Comparison of ENCODE assay signal across 8 cellular contexts in the genomic region with DNA sequence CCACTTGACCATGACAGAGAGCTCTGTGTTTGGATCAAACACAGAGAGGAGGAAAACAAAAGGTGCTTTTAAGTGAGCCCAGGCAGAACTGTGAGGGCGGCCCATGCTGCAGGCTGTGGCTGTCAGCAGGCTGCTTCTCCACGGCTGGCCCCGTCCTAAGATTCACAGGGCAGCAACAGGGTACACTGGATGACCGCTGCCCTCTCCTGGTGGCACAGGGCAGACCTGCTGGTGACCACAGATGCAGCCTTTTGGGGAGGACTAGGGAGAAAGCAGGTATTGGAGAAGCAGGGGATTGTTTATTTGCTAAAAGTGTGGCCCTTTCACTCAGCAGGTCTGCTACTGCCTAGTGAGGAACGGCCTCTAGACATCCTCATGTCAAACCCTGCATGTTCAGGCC.
DNase-seq lines count a peak whose midpoint lies in the region; ATAC-seq and TF ChIP-seq lines count a peak whose summit lies in the region.
"Not testable (repeated sequence)": the region's sequence is repeated elsewhere in the genome, so short reads cannot be mapped to it uniquely, and the experiment has no call there.

No MANE protein-coding gene starts in this region.

- not testable (repeated sequence) for H3K36me3 Mint-ChIP-seq in activated CD4-positive, alpha-beta memory T cell treated with anti-CD3 and anti-CD28 coated beads for 36 hours

- H3K27ac ChIP-seq in DND-41 (ENCODE audit: low read length); OCI-LY7 (ENCODE audit: low read depth, low read length, poor library complexity, severe bottlenecking); heart left ventricle; transverse colon: not testable (repeated sequence)

- H3K27me3 Mint-ChIP-seq in activated CD4-positive, alpha-beta memory T cell treated with anti-CD3 and anti-CD28 coated beads for 36 hours: not testable (repeated sequence)

- H3K4me1 Mint-ChIP-seq in activated CD4-positive, alpha-beta memory T cell treated with anti-CD3 and anti-CD28 coated beads for 36 hours (ENCODE audit: low read depth): peaks cover 19% of the 10 kb centered on the region

- TF ChIP-seq POLR2A in heart left ventricle (IDR thresholded peaks at IDR 0.05); transverse colon (IDR thresholded peaks at IDR 0.05): not testable (repeated sequence)

- POLR2A ChIA-PET in OCI-LY7 (lab: Charles Lee); activated CD4-positive, alpha-beta memory T cell treated with anti-CD3 and anti-CD28 coated beads for 36 hours (lab: Charles Lee): not testable (repeated sequence)

- H3K79me2 ChIP-seq in DND-41 (ENCODE audit: insufficient read depth, low read length); OCI-LY7 (ENCODE audit: insufficient read depth, low read depth, low read length): not testable (repeated sequence)

- 58 to 70% (median 64%) methylated on average over 4 to 5 of the region's 5 CpGs for WGBS in heart left ventricle, 4 donors
- WGBS in transverse colon (ENCODE audit: low coverage in 1 of 2), 2 donors: 61% methylated on average over 5 of the region's 5 CpGs; no CpG with 5 or more reads in 1 of the 2 donors

- not testable (repeated sequence) for H2AFZ ChIP-seq in DND-41 (ENCODE audit: low read depth, low read length); OCI-LY7 (ENCODE audit: low read length)

- H3K9me3 ChIP-seq in DND-41 (ENCODE audit: insufficient read depth, low read length, severe bottlenecking); OCI-LY7 (ENCODE audit: low read length); heart left ventricle; transverse colon: not testable (repeated sequence)

- H3K27me3 ChIP-seq in DND-41 (ENCODE audit: insufficient read depth, low read length, poor library complexity); heart left ventricle; transverse colon: not testable (repeated sequence)

- in situ Hi-C loops in transverse colon (cut with MboI; ENCODE audit: low pct_ligation_motif_present in 1 of 4, low pct_unique_long_range_greater_than_20kb in 1 of 4, low sequenced_read_pairs in 3 of 4): not testable (repeated sequence)

- not testable (repeated sequence) for BruUV-seq in OCI-LY7 (replicated peaks; lab: Mats Ljungman, UMichigan)

- DNase-seq in DND-41 (peak; percentile 21), HK-2 (ENCODE audit: unreplicated experiment) (peak; percentile 34), OCI-LY7 (ENCODE audit: low spot score) (peak; percentile 12), dedifferentiated amniotic fluid mesenchymal stem cell (ENCODE audit: extremely low spot score) (peak; percentile 35), heart left ventricle (peak in 3 of 5 donors; percentile 40 to 52 (median 49)), myocyte (ENCODE audit: low read depth) (peak; percentile 66), transverse colon (peak; percentile 21)
- peak; percentile 24 for DNase-seq in activated CD4-positive, alpha-beta memory T cell treated with anti-CD3 and anti-CD28 coated beads for 36 hours

- CTCF ChIA-PET in OCI-LY7 (lab: Charles Lee; ENCODE audit: unreplicated experiment): not testable (repeated sequence)
- CTCF ChIA-PET in activated CD4-positive, alpha-beta memory T cell treated with anti-CD3 and anti-CD28 coated beads for 36 hours (lab: Charles Lee): interaction anchor here (1.5 kb wide), 1 partner anchor 69 kb away, joined by 3 read pairs; no protein-coding TSS in a partner anchor

- H3K4me2 ChIP-seq in DND-41 (ENCODE audit: insufficient read depth, low read length); OCI-LY7 (ENCODE audit: low read length): not testable (repeated sequence)

- not testable (repeated sequence) for H3K4me3 Mint-ChIP-seq in activated CD4-positive, alpha-beta memory T cell treated with anti-CD3 and anti-CD28 coated beads for 36 hours

- TF ChIP-seq EP300 in transverse colon (IDR thresholded peaks at IDR 0.05; ENCODE audit: low read depth): not testable (repeated sequence)

- H3K4me1 ChIP-seq in DND-41 (ENCODE audit: insufficient read depth, low read length); OCI-LY7 (ENCODE audit: insufficient read depth, low read length, poor library complexity, severe bottlenecking); heart left ventricle: not testable (repeated sequence)
- peaks cover 0 to 11% (median 4%) of the 10 kb centered on the region in 4 donors for H3K4me1 ChIP-seq in transverse colon

- ATAC-seq in DND-41 (ENCODE audit: insufficient read depth, low read depth); heart left ventricle: not testable (repeated sequence)

- not testable (repeated sequence) for H3K9ac ChIP-seq in DND-41 (ENCODE audit: low read depth, low read length)

- not testable (repeated sequence) for H3K9me3 Mint-ChIP-seq in activated CD4-positive, alpha-beta memory T cell treated with anti-CD3 and anti-CD28 coated beads for 36 hours

- not testable (repeated sequence) for H4K20me1 ChIP-seq in DND-41 (ENCODE audit: insufficient read depth, low read length); OCI-LY7 (ENCODE audit: insufficient read depth, low read length)

- not testable (repeated sequence) for H3K4me3 ChIP-seq in DND-41 (ENCODE audit: low read depth in 1 of 2, low read length in 2 of 2); OCI-LY7 (ENCODE audit: low read depth, low read length, poor library complexity, severe bottlenecking); heart left ventricle; transverse colon

- H3K27ac Mint-ChIP-seq in activated CD4-positive, alpha-beta memory T cell treated with anti-CD3 and anti-CD28 coated beads for 36 hours: not testable (repeated sequence)

- not testable (repeated sequence) for H3K36me3 ChIP-seq in DND-41 (ENCODE audit: insufficient read depth, low read length); OCI-LY7 (ENCODE audit: insufficient read depth, low read length); heart left ventricle; transverse colon

- peak; percentile 37 for TF ChIP-seq CTCF in DND-41 (IDR thresholded peaks at IDR 0.05; ENCODE audit: borderline replicate concordance, extremely low read depth, low read length, poor library complexity, severe bottlenecking)
- 0 out of 2 replicates have a peak, but pooled peaks have one; percentile 18 for TF ChIP-seq CTCF in OCI-LY7 (conservative IDR thresholded peaks at IDR 0.05; ENCODE audit: low read length)
- peak; percentile 20 to 55 (median 31) for TF ChIP-seq CTCF in heart left ventricle (IDR thresholded peaks at IDR 0.05)
- TF ChIP-seq CTCF in transverse colon (IDR thresholded peaks at IDR 0.05): peak in 4 of 5 experiments; percentile 40 to 45 (median 41)

- intact Hi-C loops in OCI-LY7 (cut with micrococcal nuclease; ENCODE audit: unreplicated experiment): loop anchor here (10.0 kb wide), 2 partner anchors 55 to 395 kb away; no protein-coding TSS in a partner anchor
- intact Hi-C loops in activated CD4-positive, alpha-beta memory T cell treated with anti-CD3 and anti-CD28 coated beads for 36 hours (cut with micrococcal nuclease); heart left ventricle (cut with DNase I); transverse colon (cut with DNase I; ENCODE audit: low total_unique reads): not testable (repeated sequence)

- H3K9me2 ChIP-seq in OCI-LY7 (ENCODE audit: insufficient read depth, low read length): not testable (repeated sequence)

Comparison
In these comparisons a context has a peak if more than half of its experiments do, and no peak if none do; other contexts are left out.
1. DNase-seq: peak in every context shown above with its lines; median percentile 66 in myocyte; 49 in heart left ventricle; 35 in dedifferentiated amniotic fluid mesenchymal stem cell; 34 in HK-2; 24 in activated CD4-positive, alpha-beta memory T cell treated with anti-CD3 and anti-CD28 coated beads for 36 hours; 21 in DND-41; 21 in transverse colon; 12 in OCI-LY7.